In genomic region chrX:39438603-39439602, GRCh38 we compare ENCODE assay signal across 16 cellular contexts.
DNase-seq lines count a peak whose midpoint lies in the region; ATAC-seq and TF ChIP-seq lines count a peak whose summit lies in the region.
"Had no signal": no experiment of that assay in that cellular context is flagged by ENCODE, and none has a peak within 500 bp of the region (broad histone marks: within the 10 kb centered on the region; RNA-seq: fewer than 3 reads in every experiment).

No MANE protein-coding gene starts in this region.

- 79 to 92% methylated on average over 11 of the region's 11 CpGs for WGBS in aorta, 2 donors
- WGBS in mesenchymal stem cell = 51% methylated on average over 11 of the region's 11 CpGs

- H2BK12ac ChIP-seq in mesenchymal stem cell (ENCODE audit: low read length in 2 of 2) = no peak overlapping the region

- no peak overlapping the region for H3K9ac ChIP-seq in mesenchymal stem cell (ENCODE audit: low read length)
- H3K9ac ChIP-seq: GM23248 had no signal

- H4K8ac ChIP-seq in mesenchymal stem cell (ENCODE audit: low read length) = no peak overlapping the region

- H3K4me3 ChIP-seq in BE2C (ENCODE audit: low read depth, low read length) = no peak overlapping the region
- H3K4me3 ChIP-seq in WERI-Rb-1 (ENCODE audit: low read depth, low read length) = no peak overlapping the region
- no peak overlapping the region for H3K4me3 ChIP-seq in aorta (ENCODE audit: low read length in 2 of 2)
- no peak overlapping the region for H3K4me3 ChIP-seq in mesenchymal stem cell (ENCODE audit: insufficient read depth in 1 of 2, low read depth in 1 of 2, low read length in 2 of 2)
- H3K4me3 ChIP-seq: GM23248, ovary, transverse colon had no signal

- H3K9me3 ChIP-seq in BE2C (no peaks in the 10 kb centered on the region), WERI-Rb-1 (ENCODE audit: severe bottlenecking) (no peaks in the 10 kb centered on the region), aorta (ENCODE audit: control insufficient read depth, low read length) (no peaks in the 10 kb centered on the region), mesenchymal stem cell (ENCODE audit: control insufficient read depth, low read length) (peaks cover 10% of the 10 kb centered on the region)
- H3K9me3 ChIP-seq: ovary, transverse colon had no signal

- TF ChIP-seq CTCF in BE2C (IDR thresholded peaks at IDR 0.05; ENCODE audit: low read depth, low read length) (peak; percentile 24; the same call in 1 of the 2 replicates), WERI-Rb-1 (IDR thresholded peaks at IDR 0.05; ENCODE audit: low read depth, low read length) (peak; percentile 58)

- H3K23ac ChIP-seq in mesenchymal stem cell (ENCODE audit: low read length in 2 of 2) = no peak overlapping the region

- no peak overlapping the region for H3K4ac ChIP-seq in mesenchymal stem cell (ENCODE audit: low read depth in 1 of 2, low read length in 2 of 2)

- no peak overlapping the region for H4K91ac ChIP-seq in mesenchymal stem cell (ENCODE audit: low read length)

- no peaks in the 10 kb centered on the region for H3K27me3 ChIP-seq in BE2C
- no peaks in the 10 kb centered on the region for H3K27me3 ChIP-seq in WERI-Rb-1 (ENCODE audit: insufficient read depth, low read depth, severe bottlenecking)
- no peaks in the 10 kb centered on the region for H3K27me3 ChIP-seq in aorta (ENCODE audit: control insufficient read depth in 1 of 2, insufficient read depth in 2 of 2, low read length in 1 of 2)
- peaks cover 0 to 66% of the 10 kb centered on the region in 2 experiments for H3K27me3 ChIP-seq in mesenchymal stem cell (ENCODE audit: control insufficient read depth in 1 of 2, insufficient read depth in 1 of 2, low read length in 2 of 2)
- H3K27me3 ChIP-seq: ovary, transverse colon had no signal

- H3K18ac ChIP-seq in mesenchymal stem cell (ENCODE audit: low read depth in 1 of 2, low read length in 2 of 2) = no peak overlapping the region

- H3K79me1 ChIP-seq in mesenchymal stem cell (replicated peaks; ENCODE audit: low read length, poor library complexity, severe bottlenecking) = no peaks in the 10 kb centered on the region

- H2BK15ac ChIP-seq in mesenchymal stem cell (ENCODE audit: low read depth, poor library complexity, severe bottlenecking) = no peak overlapping the region

- H3K36me3 ChIP-seq in BE2C (no peaks in the 10 kb centered on the region), WERI-Rb-1 (no peaks in the 10 kb centered on the region), aorta (ENCODE audit: control insufficient read depth in 1 of 2, insufficient read depth in 2 of 2, low read length in 1 of 2) (no peaks in the 10 kb centered on the region), mesenchymal stem cell (ENCODE audit: control insufficient read depth in 1 of 2, insufficient read depth in 2 of 2, low read depth in 1 of 2, low read length in 2 of 2) (no peaks in the 10 kb centered on the region)
- H3K36me3 ChIP-seq: ovary, transverse colon had no signal

- no peak overlapping the region for H2BK120ac ChIP-seq in mesenchymal stem cell (ENCODE audit: low read depth, low read length)

- DNase-seq in BE2C (no peak), D341Med (ENCODE audit: low spot score) (peak; percentile 40), WERI-Rb-1 (peak; percentile 52), left lobe of liver (ENCODE audit: low spot score) (no peak), aorta (no peak), mesenchymal stem cell (no peak)
- DNase-seq: activated CD4-positive, alpha-beta T cell treated with anti-CD3 and anti-CD28 coated beads for 36 hours; activated effector memory CD4-positive, alpha-beta T cell treated with Interleukin-2 at 50 U/mL for 16 hours; Calu3; GM23248; hypothalamus; NCI-H2107; ovary; transverse colon had no signal

- H3K27ac ChIP-seq in WERI-Rb-1 = peak overlapping the region; percentile 79
- no peak overlapping the region for H3K27ac ChIP-seq in aorta (ENCODE audit: low read depth in 1 of 2, low read length in 2 of 2)
- no peak overlapping the region for H3K27ac ChIP-seq in mesenchymal stem cell (ENCODE audit: low read length, poor library complexity, severe bottlenecking)
- H3K27ac ChIP-seq: GM23248, transverse colon had no signal

- ATAC-seq in left lobe of liver (peak; percentile 73), HG03196 (IDR thresholded peaks at IDR 0.05; ENCODE audit: unreplicated experiment) (no peak), aorta (ENCODE audit: low FRiP score) (no peak), HG03520 (IDR thresholded peaks at IDR 0.05; ENCODE audit: unreplicated experiment) (no peak)
- ATAC-seq: activated CD4-positive, alpha-beta T cell treated with anti-CD3 and anti-CD28 coated beads for 36 hours had no signal

- H2BK5ac ChIP-seq in mesenchymal stem cell (ENCODE audit: low read depth, low read length, poor library complexity, severe bottlenecking) = no peak overlapping the region

- intact Hi-C loops in aorta (cut with DNase I) = no loop called here

- no peak overlapping the region for H3K4me2 ChIP-seq in mesenchymal stem cell (ENCODE audit: low read length, poor library complexity, severe bottlenecking)

- H3K4me1 ChIP-seq in BE2C (no peaks in the 10 kb centered on the region), aorta (ENCODE audit: control insufficient read depth in 1 of 2, insufficient read depth in 2 of 2, low read length in 2 of 2) (no peaks in the 10 kb centered on the region), mesenchymal stem cell (ENCODE audit: control insufficient read depth, insufficient read depth, low read depth, low read length) (no peaks in the 10 kb centered on the region)
- H3K4me1 ChIP-seq: transverse colon had no signal

- no peak overlapping the region for H3K14ac ChIP-seq in mesenchymal stem cell (ENCODE audit: low read length in 2 of 2)

- H2AK5ac ChIP-seq in mesenchymal stem cell (ENCODE audit: low read length, severe bottlenecking) = no peak overlapping the region

- no peak overlapping the region for H2AFZ ChIP-seq in mesenchymal stem cell (ENCODE audit: low read depth, low read length)
- H2AFZ ChIP-seq: GM23248 had no signal

Comparison
In these comparisons a context has a peak if more than half of its experiments do, and no peak if none do; other contexts are left out.
1. DNase-seq: peak in D341Med (single experiment) and WERI-Rb-1 (single experiment); none in BE2C (single experiment), left lobe of liver (single experiment), aorta (0 of 2) and mesenchymal stem cell (single experiment).